Comparison of ENCODE assay signal across 9 cellular contexts in the genomic region with DNA sequence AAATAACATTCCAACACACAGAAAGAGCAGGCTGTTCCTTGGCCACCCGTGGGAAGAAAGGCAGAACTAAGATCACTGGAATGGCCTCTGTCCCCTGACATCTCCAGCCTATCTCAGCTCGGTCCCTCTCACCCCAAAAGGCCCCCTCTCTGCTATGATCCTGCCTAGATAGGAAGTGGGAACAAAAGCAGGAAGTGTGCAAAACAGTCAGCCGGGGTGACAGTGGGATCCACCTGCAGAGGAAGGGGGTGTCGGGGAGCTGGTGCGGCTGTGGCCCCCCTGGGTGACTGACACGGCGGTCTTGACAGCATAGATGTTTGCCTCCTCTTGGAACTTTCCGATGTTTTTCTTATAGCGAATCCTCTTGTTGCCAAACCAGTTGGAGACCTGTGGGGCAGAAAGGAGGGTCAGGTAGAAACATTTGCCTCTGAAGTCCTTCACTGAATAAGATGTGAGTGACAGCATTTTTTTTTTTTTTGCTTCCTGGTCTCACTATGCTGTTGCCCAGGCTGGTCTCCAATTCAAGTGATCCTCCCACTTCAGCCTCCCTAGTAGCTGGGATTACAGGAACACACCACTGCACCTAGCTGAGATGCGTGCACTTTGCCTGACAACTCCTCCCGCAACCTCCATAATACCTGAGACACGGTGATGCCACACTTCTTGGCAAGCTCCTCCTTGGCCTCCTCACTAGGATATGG. TPM values are rescaled to one million over a fixed set of nuclear protein-coding genes. Genes with fewer than 3 reads are reported as not detected.
DNase-seq lines count a peak whose midpoint lies in the region; ATAC-seq and TF ChIP-seq lines count a peak whose summit lies in the region.
"Had no signal": no experiment of that assay in that cellular context is flagged by ENCODE, and none has a peak within 500 bp of the region (broad histone marks: within the 10 kb centered on the region; RNA-seq: fewer than 3 reads in every experiment).

No MANE protein-coding gene starts in this region.

- H4K20me1 ChIP-seq in DOHH2 (ENCODE audit: control insufficient read depth, insufficient read depth, low read depth, low read length) = no peaks in the 10 kb centered on the region
- peaks cover 27% of the 10 kb centered on the region for H4K20me1 ChIP-seq in neural progenitor cell (ENCODE audit: low read depth)

- H3K4me3 ChIP-seq in DOHH2 (ENCODE audit: low read length) (peak overlapping the region; percentile 44), neural progenitor cell (no peak overlapping the region)

- no peaks in the 10 kb centered on the region for H3K9me2 ChIP-seq in DOHH2 (replicated peaks; ENCODE audit: control insufficient read depth, low read length)

- H3K4me1 ChIP-seq in DOHH2 (ENCODE audit: control insufficient read depth, low read length) (peaks cover 54% of the 10 kb centered on the region), neural progenitor cell (peaks cover 11% of the 10 kb centered on the region)

- peak overlapping the region; percentile 80 for H3K27ac Mint-ChIP-seq in activated T-helper 2 cell treated with anti-CD3 and anti-CD28 coated beads, Interferon-gamma antibody, Interleukin-2, Interleukin-4, amounts not matched to agents 10 μg/mL and 5 μg/mL and 100 μg/mL, durations not matched to agents 14 hours and 24 hours and 36 hours
- H3K27ac Mint-ChIP-seq in neural progenitor cell = no peak overlapping the region

- H3K27me3 ChIP-seq in DOHH2 (ENCODE audit: control insufficient read depth, low read length) (no peaks in the 10 kb centered on the region), neural progenitor cell (no peaks in the 10 kb centered on the region)

- ATAC-seq in HG02759 (IDR thresholded peaks at IDR 0.05; ENCODE audit: unreplicated experiment) = no peak

- H3K79me2 ChIP-seq in DOHH2 (ENCODE audit: control insufficient read depth, low read length) (peaks cover 48% of the 10 kb centered on the region), neural progenitor cell (ENCODE audit: low read depth) (peaks cover 36% of the 10 kb centered on the region)

- peaks cover 69% of the 10 kb centered on the region for H3K36me3 ChIP-seq in DOHH2 (ENCODE audit: control insufficient read depth, low read length)
- H3K36me3 ChIP-seq in neural progenitor cell = no peaks in the 10 kb centered on the region

- H3K9me3 ChIP-seq in DOHH2 (ENCODE audit: control insufficient read depth, insufficient read depth, low read length) (no peaks in the 10 kb centered on the region), neural progenitor cell (ENCODE audit: low read depth) (no peaks in the 10 kb centered on the region)

- H3F3A ChIP-seq in DOHH2 (ENCODE audit: control insufficient read depth, insufficient read depth) (peaks cover 9% of the 10 kb centered on the region), neural progenitor cell (ENCODE audit: low read depth) (peaks cover 50% of the 10 kb centered on the region)

- H3K4me2 ChIP-seq in DOHH2 (ENCODE audit: low read length) = peak overlapping the region; percentile 100
- no peak overlapping the region for H3K4me2 ChIP-seq in neural progenitor cell

- no peaks in the 10 kb centered on the region for H3K9me3 Mint-ChIP-seq in activated T-helper 2 cell treated with anti-CD3 and anti-CD28 coated beads, Interferon-gamma antibody, Interleukin-2, Interleukin-4, amounts not matched to agents 10 μg/mL and 5 μg/mL and 100 μg/mL, durations not matched to agents 14 hours and 24 hours and 36 hours
- H3K9me3 Mint-ChIP-seq in neural progenitor cell = no peaks in the 10 kb centered on the region

- H2AFZ ChIP-seq in neural progenitor cell (replicated peaks) = no peak overlapping the region

- no peak for DNase-seq in activated T-helper 2 cell treated with anti-CD3 and anti-CD28 coated beads, Interferon-gamma antibody, Interleukin-2, Interleukin-4, amounts not matched to agents 10 μg/mL and 5 μg/mL and 100 μg/mL, durations not matched to agents 14 hours and 24 hours and 36 hours (ENCODE audit: low spot score)
- DNase-seq in neural progenitor cell (ENCODE audit: low spot score) = no peak
- no peak for DNase-seq in germinal center (ENCODE audit: low spot score)
- no peak for DNase-seq in NCI-H2196 treated with DMSO at 0.1 percent for 48 hours (lab: John Stamatoyannopoulos, UW; ENCODE audit: unreplicated experiment)
- DNase-seq: H7, occipital lobe, WERI-Rb-1 had no signal

- peak overlapping the region; percentile 14 for H3K4me3 Mint-ChIP-seq in activated T-helper 2 cell treated with anti-CD3 and anti-CD28 coated beads, Interferon-gamma antibody, Interleukin-2, Interleukin-4, amounts not matched to agents 10 μg/mL and 5 μg/mL and 100 μg/mL, durations not matched to agents 14 hours and 24 hours and 36 hours (ENCODE audit: low read depth)
- peak overlapping the region; percentile 78 for H3K4me3 Mint-ChIP-seq in neural progenitor cell

- no peaks in the 10 kb centered on the region for H3K27me3 Mint-ChIP-seq in activated T-helper 2 cell treated with anti-CD3 and anti-CD28 coated beads, Interferon-gamma antibody, Interleukin-2, Interleukin-4, amounts not matched to agents 10 μg/mL and 5 μg/mL and 100 μg/mL, durations not matched to agents 14 hours and 24 hours and 36 hours (ENCODE audit: low read depth)
- H3K27me3 Mint-ChIP-seq in neural progenitor cell (ENCODE audit: insufficient read depth, low read depth) = peaks cover 10% of the 10 kb centered on the region

- intact Hi-C loops in activated T-helper 2 cell treated with anti-CD3 and anti-CD28 coated beads, Interferon-gamma antibody, Interleukin-2, Interleukin-4, amounts not matched to agents 10 μg/mL and 5 μg/mL and 100 μg/mL, durations not matched to agents 14 hours and 24 hours and 36 hours (cut with micrococcal nuclease) = no loop called here

- no peak for TF ChIP-seq CTCF in DOHH2 (IDR thresholded peaks at IDR 0.05; ENCODE audit: low read depth, low read length, poor library complexity, severe bottlenecking)
- no peak for TF ChIP-seq CTCF in neural progenitor cell (IDR thresholded peaks at IDR 0.05)

- no peak overlapping the region for H3K9ac ChIP-seq in neural progenitor cell

- H3K27ac ChIP-seq in DOHH2 (ENCODE audit: low read depth, low read length) (peak overlapping the region; percentile 36), neural progenitor cell (no peak overlapping the region)
- H3K27ac ChIP-seq: WERI-Rb-1 had no signal

- H3K4me1 Mint-ChIP-seq in activated T-helper 2 cell treated with anti-CD3 and anti-CD28 coated beads, Interferon-gamma antibody, Interleukin-2, Interleukin-4, amounts not matched to agents 10 μg/mL and 5 μg/mL and 100 μg/mL, durations not matched to agents 14 hours and 24 hours and 36 hours (ENCODE audit: low read depth) = peaks cover 37% of the 10 kb centered on the region
- H3K4me1 Mint-ChIP-seq in neural progenitor cell = peaks cover 51% of the 10 kb centered on the region

- H3K36me3 Mint-ChIP-seq in activated T-helper 2 cell treated with anti-CD3 and anti-CD28 coated beads, Interferon-gamma antibody, Interleukin-2, Interleukin-4, amounts not matched to agents 10 μg/mL and 5 μg/mL and 100 μg/mL, durations not matched to agents 14 hours and 24 hours and 36 hours (ENCODE audit: low read depth) = peaks cover 72% of the 10 kb centered on the region
- H3K36me3 Mint-ChIP-seq in neural progenitor cell = peaks cover 14% of the 10 kb centered on the region

RNA-seq across cellular contexts. Expression of gene PBX2, which starts 2.8 kb away (rescaled TPM):
- total RNA-seq in activated T-helper 2 cell treated with anti-CD3 and anti-CD28 coated beads, Interferon-gamma antibody, Interleukin-2, Interleukin-4, amounts not matched to agents 10 μg/mL and 5 μg/mL and 100 μg/mL, durations not matched to agents 14 hours and 24 hours and 36 hours = 80.8 and 85.2 TPM in 2 replicates
- total RNA-seq in neural progenitor cell (ENCODE audit: low replicate concordance) = 53.3 and 114 TPM in 2 replicates

RNA-seq across cellular contexts. Expression of gene AGER, which starts 3.1 kb away (rescaled TPM):
- total RNA-seq in activated T-helper 2 cell treated with anti-CD3 and anti-CD28 coated beads, Interferon-gamma antibody, Interleukin-2, Interleukin-4, amounts not matched to agents 10 μg/mL and 5 μg/mL and 100 μg/mL, durations not matched to agents 14 hours and 24 hours and 36 hours = 18.5 and 20.9 TPM in 2 replicates
- total RNA-seq in neural progenitor cell (ENCODE audit: low replicate concordance) = 1.1 and 1.4 TPM in 2 replicates

RNA-seq across cellular contexts. Expression of gene GPSM3, which starts 5.3 kb away (rescaled TPM):
- 84.2 and 90.7 TPM in 2 replicates for total RNA-seq in activated T-helper 2 cell treated with anti-CD3 and anti-CD28 coated beads, Interferon-gamma antibody, Interleukin-2, Interleukin-4, amounts not matched to agents 10 μg/mL and 5 μg/mL and 100 μg/mL, durations not matched to agents 14 hours and 24 hours and 36 hours
- total RNA-seq in neural progenitor cell (ENCODE audit: low replicate concordance) = 3.4 and 4.5 TPM in 2 replicates

RNA-seq across cellular contexts. Expression of gene RNF5, which starts 9.0 kb away (rescaled TPM):
- total RNA-seq in activated T-helper 2 cell treated with anti-CD3 and anti-CD28 coated beads, Interferon-gamma antibody, Interleukin-2, Interleukin-4, amounts not matched to agents 10 μg/mL and 5 μg/mL and 100 μg/mL, durations not matched to agents 14 hours and 24 hours and 36 hours = 61.9 and 63.8 TPM in 2 replicates
- 129 and 169 TPM in 2 replicates for total RNA-seq in neural progenitor cell (ENCODE audit: low replicate concordance)

RNA-seq across cellular contexts. Expression of gene AGPAT1, which starts 11.3 kb away (rescaled TPM):
- 32.0 and 32.9 TPM in 2 replicates for total RNA-seq in activated T-helper 2 cell treated with anti-CD3 and anti-CD28 coated beads, Interferon-gamma antibody, Interleukin-2, Interleukin-4, amounts not matched to agents 10 μg/mL and 5 μg/mL and 100 μg/mL, durations not matched to agents 14 hours and 24 hours and 36 hours
- total RNA-seq in neural progenitor cell (ENCODE audit: low replicate concordance) = 46.9 and 105 TPM in 2 replicates

Comparison
In these comparisons a context has a peak if more than half of its experiments do, and no peak if none do; other contexts are left out.
1. RNA of gene GPSM3, which starts 5.3 kb away (total RNA-seq): 84.2 to 90.7 TPM in activated T-helper 2 cell treated with anti-CD3 and anti-CD28 coated beads, Interferon-gamma antibody, Interleukin-2, Interleukin-4, amounts not matched to agents 10 μg/mL and 5 μg/mL and 100 μg/mL, durations not matched to agents 14 hours and 24 hours and 36 hours; 3.4 to 4.5 TPM in neural progenitor cell; every median in the first group is over 10 times any median in the second.